ENCODE assay signal across 1 cellular context in the genomic region with DNA sequence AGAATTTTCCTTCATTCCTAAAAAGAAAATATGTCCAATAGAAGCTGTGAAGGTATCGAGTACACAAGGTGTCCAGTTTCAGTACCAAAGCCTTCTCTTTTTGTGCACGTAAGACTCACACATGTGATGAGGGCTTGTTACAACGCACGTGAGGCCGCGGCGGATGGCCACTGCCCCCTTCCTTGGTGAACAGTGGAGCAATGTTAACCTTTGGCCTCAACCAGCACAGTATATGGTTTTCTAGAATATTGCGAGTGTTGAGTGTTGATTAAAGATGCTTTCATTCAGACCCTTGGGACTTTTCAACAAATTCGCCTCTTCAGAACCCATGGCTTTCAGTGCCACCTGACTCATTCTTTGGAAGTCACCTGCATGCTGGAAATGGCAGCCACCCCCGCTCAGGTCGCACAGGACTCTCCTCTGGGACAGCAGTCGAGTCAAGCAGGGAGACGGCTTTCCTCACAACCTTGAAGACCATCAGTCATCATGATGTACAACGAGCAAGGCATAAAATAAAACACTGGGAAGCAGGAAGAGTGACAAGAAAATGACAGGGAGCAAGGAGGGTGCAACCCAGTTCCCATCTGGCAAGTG.
TF ChIP-seq lines count a peak whose summit lies in the region.

No MANE protein-coding gene starts in this region.

TF ChIP-seq in WTC11, 78 proteins besides CTCF, POLR2A, EP300 and RAD21 (continued from another document):
- no peak for TF ChIP-seq STAT6 (CRISPR knock-in tag; conservative IDR thresholded peaks at IDR 0.05; ENCODE audit: low read depth)
- TF ChIP-seq ZNF317 (CRISPR knock-in tag; IDR thresholded peaks at IDR 0.05; ENCODE audit: borderline replicate concordance, low read depth) = no peak
- TF ChIP-seq, protein P1, sequence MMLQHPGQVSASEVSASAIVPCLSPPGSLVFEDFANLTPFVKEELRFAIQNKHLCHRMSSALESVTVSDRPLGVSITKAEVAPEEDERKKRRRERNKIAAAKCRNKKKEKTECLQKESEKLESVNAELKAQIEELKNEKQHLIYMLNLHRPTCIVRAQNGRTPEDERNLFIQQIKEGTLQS (CRISPR knock-in tag; conservative IDR thresholded peaks at IDR 0.05) = no peak
- TF ChIP-seq MXD4 (CRISPR knock-in tag; IDR thresholded peaks at IDR 0.05; ENCODE audit: borderline replicate concordance) = no peak
- TF ChIP-seq NFATC4 (CRISPR knock-in tag; IDR thresholded peaks at IDR 0.05) = no peak
- TF ChIP-seq KAT7 (CRISPR knock-in tag; IDR thresholded peaks at IDR 0.05; ENCODE audit: borderline replicate concordance) = no peak
- TF ChIP-seq ZBTB21 (CRISPR knock-in tag; IDR thresholded peaks at IDR 0.05; ENCODE audit: borderline replicate concordance) = no peak
- no peak for TF ChIP-seq SMAD3 (CRISPR knock-in tag; IDR thresholded peaks at IDR 0.05; ENCODE audit: borderline replicate concordance)
- no peak for TF ChIP-seq CBFB (CRISPR knock-in tag; IDR thresholded peaks at IDR 0.05; ENCODE audit: low read depth)
